30 cellular contexts compared by ENCODE assay signal in genomic region chr12:3309805-3310204, GRCh38.
"Had no signal": no experiment of that assay in that cellular context is flagged by ENCODE, and none has a peak within 500 bp of the region (broad histone marks: within the 10 kb centered on the region; RNA-seq: fewer than 3 reads in every experiment).

No MANE protein-coding gene starts in this region.

- H3K27ac ChIP-seq: coronary artery, esophagus muscularis mucosa, foreskin keratinocyte, gastrocnemius medialis, heart right ventricle, WERI-Rb-1 had no signal

- ATAC-seq: activated CD4-positive, CD25-positive, alpha-beta regulatory T cell treated with anti-CD3 and anti-CD28 coated beads, Interleukin-2, amount 50 U/mL, for 24 hours; activated CD8-positive, alpha-beta T cell treated with anti-CD3 and anti-CD28 coated beads for 36 hours; activated T-cell treated with anti-CD3 and anti-CD28 coated beads, Interleukin-2, amount 50 U/mL, for 4 hours; activated T-helper 17 cell treated with anti-CD3 and anti-CD28 coated beads, Interleukin-2, amount 50 U/mL, for 72 hours; body of pancreas; effector memory CD8-positive, alpha-beta T cell; foreskin keratinocyte; gastrocnemius medialis; heart right ventricle; T-helper 17 cell had no signal

- H3K27me3 ChIP-seq: body of pancreas, foreskin keratinocyte, gastrocnemius medialis had no signal

- H3K4me3 ChIP-seq: body of pancreas, coronary artery, esophagus muscularis mucosa, gastrocnemius medialis, heart right ventricle had no signal

- H3K36me3 ChIP-seq: esophagus muscularis mucosa, gastrocnemius medialis, heart right ventricle, WERI-Rb-1 had no signal

- DNase-seq: activated B cell treated with CpG ODN at 0.5 μM for 24 hours; activated CD4-positive, alpha-beta T cell treated with anti-CD3 and anti-CD28 coated beads for 48 hours; activated CD4-positive, alpha-beta T cell treated with anti-CD3 and anti-CD28 coated beads, Interleukin-2, amount 50 U/mL, for 1 hour; activated CD4-positive, alpha-beta T cell treated with anti-CD3 and anti-CD28 coated beads, Interleukin-2, amount 50 U/mL, for 48 hours; activated CD8-positive, alpha-beta memory T cell treated with anti-CD3 and anti-CD28 coated beads for 24 hours; activated CD8-positive, alpha-beta T cell treated with anti-CD3 and anti-CD28 coated beads for 36 hours; activated effector memory CD4-positive, alpha-beta T cell treated with Interleukin-2 at 50 U/mL for 16 hours; activated gamma-delta T cell treated with Interleukin-2 at 50 U/mL for 16 hours; activated naive CD4-positive, alpha-beta T cell treated with anti-CD3 and anti-CD28 coated beads, Interleukin-2, amount 50 U/mL, for 16 hours; activated naive CD4-positive, alpha-beta T cell treated with Interleukin-2 at 50 U/mL for 16 hours; activated T-cell treated with anti-CD3 and anti-CD28 coated beads, Interleukin-2, amount 50 U/mL, for 4 hours; amniotic stem cell; anterior cingulate cortex; body of pancreas; cerebellar nuclear complex; dermis blood vessel endothelial cell; effector CD4-positive, alpha-beta T cell; effector memory CD8-positive, alpha-beta T cell; erythroblast; foreskin keratinocyte; gastrocnemius medialis; heart right ventricle; T-helper 1 cell; T-helper 17 cell; T1000; WERI-Rb-1 had no signal

- H3K9me3 ChIP-seq: body of pancreas, esophagus muscularis mucosa, gastrocnemius medialis, heart right ventricle had no signal
